Comparison of ENCODE assay signal across 8 cellular contexts in the genomic region with DNA sequence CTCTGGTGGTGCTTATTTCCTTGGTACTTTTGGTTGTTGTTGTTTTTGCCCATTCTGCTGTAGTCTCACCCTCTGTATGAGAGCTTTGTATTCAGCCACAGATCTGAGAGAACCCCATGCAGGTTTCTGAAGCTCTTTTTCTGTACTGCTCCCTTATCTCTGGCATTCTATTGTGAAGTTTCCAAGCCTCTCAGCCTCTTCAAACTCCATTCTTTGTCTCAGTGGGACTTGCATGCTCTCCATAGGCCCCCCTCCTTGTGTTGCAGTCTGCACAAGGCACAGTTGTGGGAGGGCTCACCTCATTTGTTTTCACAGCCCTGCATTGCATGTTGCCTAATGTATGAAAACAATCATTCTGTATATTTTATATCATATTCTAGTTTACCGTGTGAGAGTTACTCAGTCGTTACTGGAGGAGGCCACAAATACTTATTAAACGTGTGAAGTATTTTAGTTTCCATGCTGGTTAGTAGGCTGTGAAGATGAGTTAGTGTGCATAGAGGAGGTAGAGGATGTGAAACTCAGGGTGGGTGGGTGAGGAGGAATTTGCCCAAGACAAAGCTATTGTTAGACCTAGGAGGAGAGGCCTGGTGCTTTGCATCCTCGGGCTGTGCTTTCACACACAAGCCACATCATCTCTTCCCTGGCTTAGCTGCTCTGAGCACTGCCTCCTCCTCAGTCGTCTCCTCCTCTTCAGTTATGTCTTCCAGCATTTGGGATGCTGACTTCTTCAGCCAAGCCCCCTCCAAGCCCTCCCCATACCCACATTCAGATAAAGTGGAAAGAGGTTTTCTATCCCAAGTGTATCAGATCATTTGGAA. TPM values are rescaled to one million over a fixed set of nuclear protein-coding genes. Genes with fewer than 3 reads are reported as not detected.
A peak's percentile ranks its signal among the peaks of the same experiment; 100 is the strongest.
DNase-seq lines count a peak whose midpoint lies in the region; ATAC-seq and TF ChIP-seq lines count a peak whose summit lies in the region.

No MANE protein-coding gene starts in this region.

- H3K36me3 Mint-ChIP-seq in naive thymus-derived CD8-positive, alpha-beta T cell: no peaks in the 10 kb centered on the region

- ATAC-seq in GM18907 (IDR thresholded peaks at IDR 0.05; ENCODE audit: unreplicated experiment) (peak; percentile 31), HG02852 (IDR thresholded peaks at IDR 0.05; ENCODE audit: unreplicated experiment) (peak; percentile 38)
- peak in 1 of 2 donors; percentile 1 for ATAC-seq in naive thymus-derived CD8-positive, alpha-beta T cell

- DNase-seq in SKM-1 treated with dmso at 0.1 percent for 144 hours (lab: John Stamatoyannopoulos, UW; ENCODE audit: unreplicated experiment) (peak; percentile 42), NCI-H226 (no peak), SJCRH30 (no peak), Kasumi-1 (lab: John Stamatoyannopoulos, UW) (no peak), WERI-Rb-1 (no peak)
- DNase-seq in naive thymus-derived CD8-positive, alpha-beta T cell: no peak

- peaks cover 64 to 99% (median 93%) of the 10 kb centered on the region in 4 donors for H3K4me1 Mint-ChIP-seq in naive thymus-derived CD8-positive, alpha-beta T cell

- POLR2A ChIA-PET in naive thymus-derived CD8-positive, alpha-beta T cell (lab: Charles Lee): interaction anchor here (0.8 to 23.4 kb wide), 7 partner anchors 13 to 255 kb away, joined by 3 to 1200 read pairs (median 7); partner anchors contain the start of genes ATP5PB, CEPT1, DENND2D and DRAM2

- H3K27me3 ChIP-seq in SJCRH30 (no peaks in the 10 kb centered on the region), WERI-Rb-1 (ENCODE audit: insufficient read depth, low read depth, severe bottlenecking) (no peaks in the 10 kb centered on the region)

- H3K4me1 ChIP-seq in SJCRH30: no peaks in the 10 kb centered on the region

- peaks cover 0 to 10% (median 0%) of the 10 kb centered on the region in 9 donors for H3K9me3 Mint-ChIP-seq in naive thymus-derived CD8-positive, alpha-beta T cell

- no peak overlapping the region for H3K4me3 ChIP-seq in SJCRH30
- no peak overlapping the region for H3K4me3 ChIP-seq in WERI-Rb-1 (ENCODE audit: low read depth, low read length)

- H3K9me3 ChIP-seq in SJCRH30 (replicated peaks) (no peaks in the 10 kb centered on the region), WERI-Rb-1 (ENCODE audit: severe bottlenecking) (no peaks in the 10 kb centered on the region)

- peak overlapping the region; percentile 29 to 95 (median 73) for H3K4me3 Mint-ChIP-seq in naive thymus-derived CD8-positive, alpha-beta T cell

- H3K36me3 ChIP-seq in SJCRH30 (no peaks in the 10 kb centered on the region), WERI-Rb-1 (no peaks in the 10 kb centered on the region)

- peaks cover 0 to 3% (median 0%) of the 10 kb centered on the region in 5 donors for H3K27me3 Mint-ChIP-seq in naive thymus-derived CD8-positive, alpha-beta T cell

- TF ChIP-seq CTCF in WERI-Rb-1 (IDR thresholded peaks at IDR 0.05; ENCODE audit: low read depth, low read length): no peak

- peak overlapping the region; percentile 87 to 99 (median 96) for H3K27ac Mint-ChIP-seq in naive thymus-derived CD8-positive, alpha-beta T cell

- H3K27ac ChIP-seq in SJCRH30: no peak overlapping the region
- no peak overlapping the region for H3K27ac ChIP-seq in WERI-Rb-1

RNA-seq across cellular contexts. Expression of gene CHI3L2, which starts 7.8 kb away (rescaled TPM):
- total RNA-seq in naive thymus-derived CD8-positive, alpha-beta T cell: 1 to 10 TPM; 5.7 to 6.5 TPM
- polyA plus RNA-seq in naive thymus-derived CD8-positive, alpha-beta T cell: 10 to 100 TPM; 45.4 to 69.0 (median 48.6) TPM
- total RNA-seq in SJCRH30 (2014; rRNA removed; shearing (Covaris generic)): 0.53 and 1.6 TPM in 2 replicates

RNA-seq across cellular contexts. Expression of gene DENND2D, which starts 19.2 kb away (rescaled TPM):
- total RNA-seq in naive thymus-derived CD8-positive, alpha-beta T cell: 100 to 1,000 TPM; 274 to 289 TPM
- polyA plus RNA-seq in naive thymus-derived CD8-positive, alpha-beta T cell: 100 to 1,000 TPM; 161 to 395 (median 225) TPM
- not detected in 2 replicates for total RNA-seq in SJCRH30 (2014; rRNA removed; shearing (Covaris generic))

Comparison
In these comparisons a context has a peak if more than half of its experiments do, and no peak if none do; other contexts are left out.
1. RNA of gene DENND2D, which starts 19.2 kb away (total RNA-seq): 274 to 289 TPM in naive thymus-derived CD8-positive, alpha-beta T cell; not detected in SJCRH30; every median in the first group is over 100 times any median in the second.